8 cellular contexts compared by ENCODE assay signal in the genomic region with DNA sequence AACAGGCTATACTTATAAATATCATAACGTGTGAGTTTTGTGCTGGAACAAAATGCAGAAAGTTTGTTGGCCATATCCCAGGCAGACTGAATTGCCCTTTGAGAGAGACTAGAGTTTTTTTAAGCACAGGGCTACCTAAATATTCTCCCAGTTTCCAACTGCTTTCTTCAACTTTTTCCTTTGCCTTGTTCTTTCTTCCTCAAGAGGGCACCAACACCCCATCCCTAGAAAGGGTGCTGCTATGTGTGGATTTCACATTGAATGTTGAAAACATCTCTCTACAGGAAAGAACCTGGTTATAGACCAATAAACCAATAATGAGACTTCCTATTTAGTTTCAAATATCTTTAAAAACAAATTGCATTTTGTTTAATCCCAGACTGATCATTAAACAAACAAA.
DNase-seq lines count a peak whose midpoint lies in the region; ATAC-seq and TF ChIP-seq lines count a peak whose summit lies in the region.

No MANE protein-coding gene starts in this region.

- no peak overlapping the region for H3K4me3 ChIP-seq in fibroblast of the aortic adventitia (ENCODE audit: low read depth, low read length)
- H3K4me3 ChIP-seq in prostate gland: no peak overlapping the region

- 7% methylated on average over 1 of the region's 1 CpG for whole genome bisulfite sequencing in prostate gland

- no peaks in the 10 kb centered on the region for H3K4me1 ChIP-seq in prostate gland (replicated peaks)

- DNase-seq in D341Med (ENCODE audit: low spot score) (peak; percentile 27), HT1080 (ENCODE audit: low read depth) (peak; percentile 45), fibroblast of the aortic adventitia (ENCODE audit: low read depth) (peak; percentile 34), prostate gland (ENCODE audit: low spot score) (peak; percentile 37), hepatic stellate cell (ENCODE audit: low spot score) (no peak)

- intact Hi-C loops in prostate gland (cut with DNase I): loop anchor here (5.0 to 10.0 kb wide), 4 partner anchors 240 to 1660 kb away; partner anchors contain the start of gene NRP2

- TF ChIP-seq CTCF in fibroblast of the aortic adventitia (IDR thresholded peaks at IDR 0.05; ENCODE audit: insufficient read depth, low read length): peak; percentile 64
- TF ChIP-seq CTCF in prostate gland (IDR thresholded peaks at IDR 0.05): peak in 3 of 4 experiments; percentile 40 to 72 (median 61)

- no peak for TF ChIP-seq POLR2A in prostate gland (IDR thresholded peaks at IDR 0.05)

- no peaks in the 10 kb centered on the region for H3K27me3 ChIP-seq in prostate gland (replicated peaks; ENCODE audit: insufficient read depth)

- no peaks in the 10 kb centered on the region for H3K36me3 ChIP-seq in prostate gland

- no peaks in the 10 kb centered on the region for H3K9me3 ChIP-seq in prostate gland

- ATAC-seq in SK-N-SH treated with all-trans-retinoic acid at 6 μM for 48 hours: peak; percentile 79
- no peak for ATAC-seq in HG02973 (IDR thresholded peaks at IDR 0.05; ENCODE audit: unreplicated experiment)
- no peak for ATAC-seq in GM19455 (IDR thresholded peaks at IDR 0.05; ENCODE audit: unreplicated experiment)

- H3K27ac ChIP-seq in prostate gland: no peak overlapping the region

TF ChIP-seq in SK-N-SH treated with all-trans-retinoic acid at 6 μM for 48 hours, 23 proteins besides CTCF, POLR2A, EP300 and RAD21:
- no peak for TF ChIP-seq BACH2 (CRISPR knock-in tag; IDR thresholded peaks at IDR 0.05; ENCODE audit: borderline replicate concordance)
- TF ChIP-seq CSDC2 (CRISPR knock-in tag; IDR thresholded peaks at IDR 0.05): no peak
- TF ChIP-seq ZFP3 (CRISPR knock-in tag; IDR thresholded peaks at IDR 0.05): no peak
- no peak for TF ChIP-seq RARB (CRISPR knock-in tag; IDR thresholded peaks at IDR 0.05)
- TF ChIP-seq, protein P1, sequence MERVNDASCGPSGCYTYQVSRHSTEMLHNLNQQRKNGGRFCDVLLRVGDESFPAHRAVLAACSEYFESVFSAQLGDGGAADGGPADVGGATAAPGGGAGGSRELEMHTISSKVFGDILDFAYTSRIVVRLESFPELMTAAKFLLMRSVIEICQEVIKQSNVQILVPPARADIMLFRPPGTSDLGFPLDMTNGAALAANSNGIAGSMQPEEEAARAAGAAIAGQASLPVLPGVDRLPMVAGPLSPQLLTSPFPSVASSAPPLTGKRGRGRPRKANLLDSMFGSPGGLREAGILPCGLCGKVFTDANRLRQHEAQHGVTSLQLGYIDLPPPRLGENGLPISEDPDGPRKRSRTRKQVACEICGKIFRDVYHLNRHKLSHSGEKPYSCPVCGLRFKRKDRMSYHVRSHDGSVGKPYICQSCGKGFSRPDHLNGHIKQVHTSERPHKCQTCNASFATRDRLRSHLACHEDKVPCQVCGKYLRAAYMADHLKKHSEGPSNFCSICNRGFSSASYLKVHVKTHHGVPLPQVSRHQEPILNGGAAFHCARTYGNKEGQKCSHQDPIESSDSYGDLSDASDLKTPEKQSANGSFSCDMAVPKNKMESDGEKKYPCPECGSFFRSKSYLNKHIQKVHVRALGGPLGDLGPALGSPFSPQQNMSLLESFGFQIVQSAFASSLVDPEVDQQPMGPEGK (CRISPR knock-in tag; IDR thresholded peaks at IDR 0.05; ENCODE audit: borderline replicate concordance): no peak
- TF ChIP-seq GLIS3 (CRISPR knock-in tag; IDR thresholded peaks at IDR 0.05): no peak
- no peak for TF ChIP-seq ZFP30 (CRISPR knock-in tag; IDR thresholded peaks at IDR 0.05)
- no peak for TF ChIP-seq ZNF70 (CRISPR knock-in tag; IDR thresholded peaks at IDR 0.05)
- no peak for TF ChIP-seq CSRNP3 (CRISPR knock-in tag; IDR thresholded peaks at IDR 0.05)
- TF ChIP-seq POU6F1 (CRISPR knock-in tag; IDR thresholded peaks at IDR 0.05; ENCODE audit: borderline replicate concordance, low read depth): no peak
- no peak for TF ChIP-seq ZNF565 (CRISPR knock-in tag; conservative IDR thresholded peaks at IDR 0.05; ENCODE audit: low read depth)
- no peak for TF ChIP-seq TOX (CRISPR knock-in tag; IDR thresholded peaks at IDR 0.05; ENCODE audit: borderline replicate concordance)
- no peak for TF ChIP-seq OSR1 (CRISPR knock-in tag; IDR thresholded peaks at IDR 0.05)
- TF ChIP-seq ZNF8 (CRISPR knock-in tag; IDR thresholded peaks at IDR 0.05): no peak
- TF ChIP-seq PPARA (CRISPR knock-in tag; IDR thresholded peaks at IDR 0.05; ENCODE audit: borderline replicate concordance): no peak
- no peak for TF ChIP-seq ZC3H10 (CRISPR knock-in tag; IDR thresholded peaks at IDR 0.05)
- no peak for TF ChIP-seq ISL1 (CRISPR knock-in tag; IDR thresholded peaks at IDR 0.05)
- TF ChIP-seq ESRRG (CRISPR knock-in tag; IDR thresholded peaks at IDR 0.05): no peak
